25 cellular contexts compared by ENCODE assay signal in genomic region chr2:232787806-232788205, GRCh38. TPM values are rescaled to one million over a fixed set of nuclear protein-coding genes. Genes with fewer than 3 reads are reported as not detected.
DNase-seq lines count a peak whose midpoint lies in the region; ATAC-seq, FAIRE-seq and TF ChIP-seq lines count a peak whose summit lies in the region.
"Had no signal": no experiment of that assay in that cellular context is flagged by ENCODE, and none has a peak within 500 bp of the region (broad histone marks: within the 10 kb centered on the region; RNA-seq: fewer than 3 reads in every experiment).

No MANE protein-coding gene starts in this region.

- no peaks in the 10 kb centered on the region for H3K27me3 Mint-ChIP-seq in activated naive CD8-positive, alpha-beta T cell
- H3K27me3 Mint-ChIP-seq in activated naive CD8-positive, alpha-beta T cell treated with anti-CD3 and anti-CD28 coated beads, Interleukin-2, amount 50 U/mL, for 24 hours = no peaks in the 10 kb centered on the region
- H3K27me3 Mint-ChIP-seq in nephron (ENCODE audit: low read depth) = no peaks in the 10 kb centered on the region
- no peaks in the 10 kb centered on the region for H3K27me3 Mint-ChIP-seq in stimulated activated naive B cell treated with anti-CD40 and anti-IgM and Interleukin-4, amounts not matched to agents 10 μg/mL and 1 μg/mL and 100 μg/mL, for 72 hours
- H3K27me3 Mint-ChIP-seq: CD4-positive, alpha-beta memory T cell had no signal

- H3K9ac ChIP-seq in endothelial cell of umbilical vein (replicated peaks; ENCODE audit: extremely low read depth, insufficient read depth, low read length) = no peak overlapping the region
- H3K9ac ChIP-seq: BLaER1 had no signal

- FAIRE-seq in endothelial cell of umbilical vein (lab: Jason Lieb, UNC) = peak; percentile 12
- FAIRE-seq: G401.6, GM12878, H1, HTR-8/SVneo, K562 had no signal

- no peaks in the 10 kb centered on the region for H4K20me1 ChIP-seq in endothelial cell of umbilical vein (replicated peaks; ENCODE audit: control insufficient read depth, extremely low read depth, insufficient read depth, low read length)
- H4K20me1 ChIP-seq: BLaER1 had no signal

- BruUV-seq in endothelial cell of umbilical vein (replicated peaks; lab: Mats Ljungman, UMichigan) (no TSS peak), A673 (replicated peaks; lab: Mats Ljungman, UMichigan) (no TSS peak)

- H3K79me2 ChIP-seq in endothelial cell of umbilical vein (ENCODE audit: control insufficient read depth, insufficient read depth, low read length) = no peaks in the 10 kb centered on the region

- H3K4me3 ChIP-seq in endothelial cell of umbilical vein (replicated peaks in 1 of 3; ENCODE audit: insufficient read depth in 1 of 3, low read depth in 1 of 3, low read length in 3 of 3) (no peak overlapping the region), A673 (ENCODE audit: low read depth, low read length, poor library complexity, severe bottlenecking) (no peak overlapping the region)
- H3K4me3 ChIP-seq: BLaER1, GM12878, K562, SJSA1 had no signal

- H3K9me3 Mint-ChIP-seq in activated naive CD8-positive, alpha-beta T cell (ENCODE audit: low read depth) = no peaks in the 10 kb centered on the region
- no peaks in the 10 kb centered on the region for H3K9me3 Mint-ChIP-seq in activated naive CD8-positive, alpha-beta T cell treated with anti-CD3 and anti-CD28 coated beads, Interleukin-2, amount 50 U/mL, for 24 hours
- no peaks in the 10 kb centered on the region for H3K9me3 Mint-ChIP-seq in nephron
- no peaks in the 10 kb centered on the region for H3K9me3 Mint-ChIP-seq in stimulated activated naive B cell treated with anti-CD40 and anti-IgM and Interleukin-4, amounts not matched to agents 10 μg/mL and 1 μg/mL and 100 μg/mL, for 72 hours
- H3K9me3 Mint-ChIP-seq: CD4-positive, alpha-beta memory T cell had no signal

- H3K9me3 ChIP-seq in endothelial cell of umbilical vein (replicated peaks; ENCODE audit: control insufficient read depth, insufficient read depth, low read length) (no peaks in the 10 kb centered on the region), A673 (ENCODE audit: low read depth, low read length, poor library complexity, severe bottlenecking) (no peaks in the 10 kb centered on the region)
- H3K9me3 ChIP-seq: BLaER1, Caco-2, SJSA1 had no signal

- H3K9me1 ChIP-seq in endothelial cell of umbilical vein (replicated peaks; ENCODE audit: control insufficient read depth, extremely low read depth, insufficient read depth, low read length) = no peaks in the 10 kb centered on the region

- H3K4me2 ChIP-seq in endothelial cell of umbilical vein (ENCODE audit: insufficient read depth, low read length) = no peak overlapping the region
- H3K4me2 ChIP-seq: BLaER1 had no signal

- H3K36me3 Mint-ChIP-seq in activated naive CD8-positive, alpha-beta T cell = peaks cover 25% of the 10 kb centered on the region
- peaks cover 53% of the 10 kb centered on the region for H3K36me3 Mint-ChIP-seq in activated naive CD8-positive, alpha-beta T cell treated with anti-CD3 and anti-CD28 coated beads, Interleukin-2, amount 50 U/mL, for 24 hours (ENCODE audit: low read depth)
- peaks cover 71% of the 10 kb centered on the region for H3K36me3 Mint-ChIP-seq in nephron (ENCODE audit: low read depth)
- peaks cover 39 to 50% of the 10 kb centered on the region in 2 donors for H3K36me3 Mint-ChIP-seq in stimulated activated naive B cell treated with anti-CD40 and anti-IgM and Interleukin-4, amounts not matched to agents 10 μg/mL and 1 μg/mL and 100 μg/mL, for 72 hours

- H3K4me3 Mint-ChIP-seq in activated naive CD8-positive, alpha-beta T cell = no peak overlapping the region
- no peak overlapping the region for H3K4me3 Mint-ChIP-seq in activated naive CD8-positive, alpha-beta T cell treated with anti-CD3 and anti-CD28 coated beads, Interleukin-2, amount 50 U/mL, for 24 hours
- H3K4me3 Mint-ChIP-seq in nephron = no peak overlapping the region
- no peak overlapping the region for H3K4me3 Mint-ChIP-seq in stimulated activated naive B cell treated with anti-CD40 and anti-IgM and Interleukin-4, amounts not matched to agents 10 μg/mL and 1 μg/mL and 100 μg/mL, for 72 hours
- H3K4me3 Mint-ChIP-seq: CD4-positive, alpha-beta memory T cell had no signal

- dilution Hi-C loops in endothelial cell of umbilical vein (cut with MboI; ENCODE audit: extremely low pct_ligation_motif_present, low sequenced_read_pairs) = no loop called here

- TF ChIP-seq CTCF in endothelial cell of umbilical vein (IDR thresholded peaks at IDR 0.05; ENCODE audit: extremely low read depth in 1 of 2, insufficient read depth in 1 of 2, low read depth in 1 of 2, low read length in 2 of 2) = no peak
- TF ChIP-seq CTCF in nephron (IDR thresholded peaks at IDR 0.05; ENCODE audit: unreplicated experiment in 3 of 3) = no peak
- no peak for TF ChIP-seq CTCF in A673 (conservative IDR thresholded peaks at IDR 0.05; ENCODE audit: low read depth, low read length)

- POLR2A ChIA-PET in endothelial cell of umbilical vein (lab: Charles Lee) (no interaction called here), A673 (lab: Charles Lee; ENCODE audit: low non-redundant PET) (no interaction called here)

- H3K4me1 ChIP-seq in endothelial cell of umbilical vein (ENCODE audit: control insufficient read depth, extremely low read depth, insufficient read depth, low read length) (no peaks in the 10 kb centered on the region), A673 (ENCODE audit: insufficient read depth, low read length, poor library complexity, severe bottlenecking) (no peaks in the 10 kb centered on the region)
- H3K4me1 ChIP-seq: BLaER1, Caco-2, SJSA1 had no signal

- TF ChIP-seq POLR2A in endothelial cell of umbilical vein (IDR thresholded peaks at IDR 0.05; ENCODE audit: low read depth, low read length) = no peak

- H2AFZ ChIP-seq in endothelial cell of umbilical vein (ENCODE audit: low read depth, low read length) = no peak overlapping the region

- peaks cover 3% of the 10 kb centered on the region for H3K4me1 Mint-ChIP-seq in activated naive CD8-positive, alpha-beta T cell (ENCODE audit: low read depth)
- H3K4me1 Mint-ChIP-seq in activated naive CD8-positive, alpha-beta T cell treated with anti-CD3 and anti-CD28 coated beads, Interleukin-2, amount 50 U/mL, for 24 hours = peaks cover 4% of the 10 kb centered on the region
- H3K4me1 Mint-ChIP-seq in nephron = peaks cover 5% of the 10 kb centered on the region
- H3K4me1 Mint-ChIP-seq in stimulated activated naive B cell treated with anti-CD40 and anti-IgM and Interleukin-4, amounts not matched to agents 10 μg/mL and 1 μg/mL and 100 μg/mL, for 72 hours = peaks cover 0 to under 1% of the 10 kb centered on the region in 2 donors

- H3K27ac ChIP-seq in endothelial cell of umbilical vein (ENCODE audit: insufficient read depth, low read depth, low read length) = no peak overlapping the region
- no peak overlapping the region for H3K27ac ChIP-seq in A673 (ENCODE audit: low read depth, low read length, poor library complexity, severe bottlenecking)
- H3K27ac ChIP-seq: BLaER1, SJSA1 had no signal

- ATAC-seq in activated naive CD8-positive, alpha-beta T cell treated with anti-CD3 and anti-CD28 coated beads, Interleukin-2, amount 50 U/mL, for 24 hours = no peak
- no peak for ATAC-seq in stimulated activated naive B cell treated with anti-CD40 and anti-IgM and Interleukin-4, amounts not matched to agents 10 μg/mL and 1 μg/mL and 100 μg/mL, for 72 hours (replicated peaks)
- ATAC-seq: GM12878, K562 had no signal

- CTCF ChIA-PET in endothelial cell of umbilical vein (lab: Charles Lee) (no interaction called here), A673 (lab: Charles Lee) (no interaction called here)

- H3K36me3 ChIP-seq in endothelial cell of umbilical vein (ENCODE audit: control insufficient read depth in 2 of 2, extremely low read depth in 1 of 2, insufficient read depth in 2 of 2, low read length in 2 of 2) (peaks cover 17 to 21% of the 10 kb centered on the region in 2 experiments), A673 (ENCODE audit: insufficient read depth, low read length, poor library complexity, severe bottlenecking) (peaks cover 42% of the 10 kb centered on the region)

- H3K27ac Mint-ChIP-seq in activated naive CD8-positive, alpha-beta T cell = peak overlapping the region; percentile 3
- H3K27ac Mint-ChIP-seq in activated naive CD8-positive, alpha-beta T cell treated with anti-CD3 and anti-CD28 coated beads, Interleukin-2, amount 50 U/mL, for 24 hours = no peak overlapping the region
- H3K27ac Mint-ChIP-seq in nephron = peak overlapping the region; percentile 25 to 66 (median 31)
- no peak overlapping the region for H3K27ac Mint-ChIP-seq in stimulated activated naive B cell treated with anti-CD40 and anti-IgM and Interleukin-4, amounts not matched to agents 10 μg/mL and 1 μg/mL and 100 μg/mL, for 72 hours

- intact Hi-C loops in endothelial cell of umbilical vein (cut with micrococcal nuclease) (no loop called here), A673 (cut with micrococcal nuclease; ENCODE audit: unreplicated experiment) (no loop called here)

- no peaks in the 10 kb centered on the region for H3K27me3 ChIP-seq in endothelial cell of umbilical vein (ENCODE audit: control insufficient read depth in 2 of 2, insufficient read depth in 2 of 2, low read length in 2 of 2)
- no peaks in the 10 kb centered on the region for H3K27me3 ChIP-seq in A673 (replicated peaks; ENCODE audit: insufficient read depth, low read depth, low read length, poor library complexity)
- H3K27me3 ChIP-seq: BLaER1, SJSA1 had no signal

- no peak for DNase-seq in activated naive CD8-positive, alpha-beta T cell treated with anti-CD3 and anti-CD28 coated beads, Interleukin-2, amount 50 U/mL, for 24 hours
- DNase-seq in endothelial cell of umbilical vein (ENCODE audit: low read depth, low spot score) = no peak
- no peak for DNase-seq in MV-4-11 (lab: John Stamatoyannopoulos, UW)
- no peak for DNase-seq in A673 (ENCODE audit: low spot score)
- no peak for DNase-seq in stimulated activated naive B cell treated with anti-CD40 and anti-IgM and Interleukin-4, amounts not matched to agents 10 μg/mL and 1 μg/mL and 100 μg/mL, for 72 hours
- DNase-seq: Caco-2; CD4-positive, alpha-beta memory T cell; HCEC 1CT; NCI-H2029 treated with DMSO at 0.1 percent for 48 hours; NCI-H446 treated with DMSO at 0.1 percent for 48 hours; NCI-H69; Right ventricle myocardium superior; RPMI8226 had no signal

TF ChIP-seq in endothelial cell of umbilical vein, 7 proteins besides CTCF, POLR2A, EP300 and RAD21 (continues in another document):
- TF ChIP-seq, protein P1, sequence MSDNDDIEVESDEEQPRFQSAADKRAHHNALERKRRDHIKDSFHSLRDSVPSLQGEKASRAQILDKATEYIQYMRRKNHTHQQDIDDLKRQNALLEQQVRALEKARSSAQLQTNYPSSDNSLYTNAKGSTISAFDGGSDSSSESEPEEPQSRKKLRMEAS (IDR thresholded peaks at IDR 0.05; ENCODE audit: insufficient read depth, insufficient read length) = no peak

RNA-seq across cellular contexts. Expression of gene KCNJ13, which starts 11.4 kb away (rescaled TPM):
- not detected in 2 replicates for total RNA-seq in endothelial cell of umbilical vein
- not detected in 2 replicates for polyA plus RNA-seq in endothelial cell of umbilical vein
- not detected in 2 replicates for polyA plus RNA-seq in endothelial cell of umbilical vein (2011; cell fraction: cytosol; rRNA removed)
- polyA plus RNA-seq in endothelial cell of umbilical vein (2011; cell fraction: nucleus; rRNA removed) = not detected in 2 replicates
- polyA plus RNA-seq in endothelial cell of umbilical vein (2012) = not detected in 2 replicates
- not detected in 2 replicates for polyA minus RNA-seq in endothelial cell of umbilical vein
- polyA minus RNA-seq in endothelial cell of umbilical vein (2011; cell fraction: cytosol; rRNA and poly(A)+ RNA removed) = not detected
- polyA minus RNA-seq in endothelial cell of umbilical vein (2011; cell fraction: nucleus; rRNA and poly(A)+ RNA removed) = not detected in 2 replicates
- not detected in 2 replicates for total RNA-seq in A673 (2021)
- total RNA-seq: A172; CD4-positive, alpha-beta memory T cell; GM12878; H1; K562; LHCN-M2; MCF 10A; Right ventricle myocardium superior; SJSA1 had no signal
- polyA plus RNA-seq: H1 had no signal

Comparison
In these comparisons a context has a peak if more than half of its experiments do, and no peak if none do; other contexts are left out.
1. H3K27ac Mint-ChIP-seq: peak in activated naive CD8-positive, alpha-beta T cell (single experiment) and nephron (3 of 3); none in activated naive CD8-positive, alpha-beta T cell treated with anti-CD3 and anti-CD28 coated beads, Interleukin-2, amount 50 U/mL, for 24 hours (single experiment) and stimulated activated naive B cell treated with anti-CD40 and anti-IgM and Interleukin-4, amounts not matched to agents 10 μg/mL and 1 μg/mL and 100 μg/mL, for 72 hours (single experiment).